Comparison of ENCODE assay signal across 22 cellular contexts in genomic region chr3:194062825-194063224, GRCh38.
"Had no signal": no experiment of that assay in that cellular context is flagged by ENCODE, and none has a peak within 500 bp of the region (broad histone marks: within the 10 kb centered on the region; RNA-seq: fewer than 3 reads in every experiment).

No MANE protein-coding gene starts in this region.

- DNase-seq: activated B cell treated with CpG ODN at 0.5 μM for 24 hours; activated CD4-positive, alpha-beta T cell treated with anti-CD3 and anti-CD28 coated beads for 1 hour; activated CD4-positive, alpha-beta T cell treated with anti-CD3 and anti-CD28 coated beads, Interleukin-2, amount 10 ng/mL, durations not matched to agents 24 days and 14 days; activated CD4-positive, alpha-beta T cell treated with anti-CD3 and anti-CD28 coated beads, Interleukin-2, amount 50 U/mL, for 48 hours; activated CD8-positive, alpha-beta memory T cell treated with anti-CD3 and anti-CD28 coated beads, Interleukin-2, amount 10 ng/mL, durations not matched to agents 7 days and 5 days; activated effector memory CD4-positive, alpha-beta T cell treated with Interleukin-2 at 50 U/mL for 16 hours; activated naive CD4-positive, alpha-beta T cell; activated naive CD8-positive, alpha-beta T cell treated with anti-CD3 and anti-CD28 coated beads, Interleukin-2, amount 50 U/mL, for 24 hours; activated T-cell treated with anti-CD3 and anti-CD28 coated beads, Interleukin-2, amount 50 U/mL, for 24 hours; amniotic stem cell; cortex of kidney; MM.1S; NCI-H2029 treated with DMSO at 0.1 percent for 48 hours; NCI-H524 treated with DMSO at 0.1 percent for 48 hours; NCI-H774; NK-92 treated with Interleukin-12 subunit alpha and Interleukin-12 subunit beta, amount 100 ng/mL, for 24 hours; OCI-M1; SHP77 treated with DMSO at 0.1 percent for 48 hours; T-cell; T-helper 2 cell; T1000 had no signal

- H3K36me3 ChIP-seq: ascending aorta had no signal

- H3K27me3 ChIP-seq: ascending aorta had no signal

- H3K4me3 ChIP-seq: ascending aorta had no signal

- H3K27ac ChIP-seq: ascending aorta had no signal
